Comparison of ENCODE assay signal across 15 cellular contexts in genomic region chr14:69620981-69621380, GRCh38. TPM values are rescaled to one million over a fixed set of nuclear protein-coding genes. Genes with fewer than 3 reads are reported as not detected.
DNase-seq lines count a peak whose midpoint lies in the region; ATAC-seq and TF ChIP-seq lines count a peak whose summit lies in the region.
"Had no signal": no experiment of that assay in that cellular context is flagged by ENCODE, and none has a peak within 500 bp of the region (broad histone marks: within the 10 kb centered on the region; RNA-seq: fewer than 3 reads in every experiment).

No MANE protein-coding gene starts in this region.

- peaks cover 95% of the 10 kb centered on the region for H3K4me1 Mint-ChIP-seq in activated T-cell treated with anti-CD3 and anti-CD28 coated beads, Interleukin-2, amount 50 U/mL, for 4 hours (ENCODE audit: low read depth)

- TF ChIP-seq POLR2A in gastroesophageal sphincter (IDR thresholded peaks at IDR 0.05) = no peak

- peaks cover 25% of the 10 kb centered on the region for H4K20me1 ChIP-seq in SU-DHL-6 (ENCODE audit: low read depth, low read length)
- peaks cover 81% of the 10 kb centered on the region for H4K20me1 ChIP-seq in smooth muscle cell (ENCODE audit: low read depth)

- H3K4me2 ChIP-seq in SU-DHL-6 (ENCODE audit: low read depth, low read length, poor library complexity, severe bottlenecking) (no peak overlapping the region), smooth muscle cell (peak overlapping the region; percentile 48)

- H3K27me3 ChIP-seq in SU-DHL-6 (ENCODE audit: low read length) (no peaks in the 10 kb centered on the region), gastroesophageal sphincter (no peaks in the 10 kb centered on the region), smooth muscle cell (ENCODE audit: low read depth) (no peaks in the 10 kb centered on the region)
- H3K27me3 ChIP-seq: transverse colon had no signal

- no peak for TF ChIP-seq EP300 in gastroesophageal sphincter (IDR thresholded peaks at IDR 0.05)

- TF ChIP-seq CTCF in SU-DHL-6 (IDR thresholded peaks at IDR 0.05; ENCODE audit: insufficient read depth, low read length, poor library complexity, severe bottlenecking) = no peak
- TF ChIP-seq CTCF in gastroesophageal sphincter (IDR thresholded peaks at IDR 0.05) = no peak
- no peak for TF ChIP-seq CTCF in smooth muscle cell (IDR thresholded peaks at IDR 0.05; ENCODE audit: borderline replicate concordance, insufficient read depth, poor library complexity, severe bottlenecking)

- CTCF ChIA-PET in HEK293T (lab: Yijun Ruan, JAX) = no interaction called here

- H3K27me3 Mint-ChIP-seq in activated T-cell treated with anti-CD3 and anti-CD28 coated beads, Interleukin-2, amount 50 U/mL, for 4 hours (ENCODE audit: low read depth) = no peaks in the 10 kb centered on the region

- POLR2A ChIA-PET in HEK293T (lab: Yijun Ruan, JAX) = no interaction called here

- peak overlapping the region; percentile 73 for H3K4me3 Mint-ChIP-seq in activated T-cell treated with anti-CD3 and anti-CD28 coated beads, Interleukin-2, amount 50 U/mL, for 4 hours

- DNase-seq in activated T-cell treated with anti-CD3 and anti-CD28 coated beads, Interleukin-2, amount 50 U/mL, for 4 hours = no peak
- no peak for DNase-seq in activated T-cell treated with anti-CD3 and anti-CD28 coated beads, Interleukin-2, amount 50 U/mL, for 1 hour
- no peak for DNase-seq in smooth muscle cell (lab: John Stamatoyannopoulos, UW; ENCODE audit: unreplicated experiment)
- no peak for DNase-seq in GM19240 (ENCODE audit: insufficient read length, low spot score)
- DNase-seq in HEK293T (ENCODE audit: extremely low spot score) = no peak
- DNase-seq in NCI-H1048 (lab: John Stamatoyannopoulos, UW) = no peak
- DNase-seq: left ventricle myocardium superior, MM.1S, NCI-H2029, NCI-H524 treated with DMSO at 0.1 percent for 48 hours, RPMI8226, transverse colon had no signal

- peaks cover 100% of the 10 kb centered on the region for H3K79me2 ChIP-seq in SU-DHL-6 (ENCODE audit: insufficient read depth, low read length)
- peaks cover 91% of the 10 kb centered on the region for H3K79me2 ChIP-seq in smooth muscle cell (ENCODE audit: low read depth)

- no peak for ATAC-seq in activated T-cell treated with anti-CD3 and anti-CD28 coated beads, Interleukin-2, amount 50 U/mL, for 4 hours
- no peak for ATAC-seq in gastroesophageal sphincter
- ATAC-seq: left ventricle myocardium superior, sciatic nerve had no signal

- H3K36me3 Mint-ChIP-seq in activated T-cell treated with anti-CD3 and anti-CD28 coated beads, Interleukin-2, amount 50 U/mL, for 4 hours (ENCODE audit: insufficient read depth) = peaks cover 18% of the 10 kb centered on the region

- H3K9me3 ChIP-seq in SU-DHL-6 (ENCODE audit: insufficient read depth, low read length) = no peaks in the 10 kb centered on the region
- H3K9me3 ChIP-seq in gastroesophageal sphincter = no peaks in the 10 kb centered on the region
- no peaks in the 10 kb centered on the region for H3K9me3 ChIP-seq in smooth muscle cell (replicated peaks; ENCODE audit: low read depth)
- H3K9me3 ChIP-seq: transverse colon had no signal

- H3F3A ChIP-seq in SU-DHL-6 (ENCODE audit: insufficient read depth) = peaks cover 6% of the 10 kb centered on the region; the same call in 1 of the 2 replicates
- H3F3A ChIP-seq in smooth muscle cell (ENCODE audit: low read depth) = peaks cover 20% of the 10 kb centered on the region

- H3K9me2 ChIP-seq in SU-DHL-6 (replicated peaks; ENCODE audit: insufficient read depth, low read length) = no peaks in the 10 kb centered on the region

- H3K27ac ChIP-seq in SU-DHL-6 (ENCODE audit: low read depth, low read length) (peak overlapping the region; percentile 3; the same call in 1 of the 2 replicates), gastroesophageal sphincter (peak overlapping the region in 3 of 4 donors; percentile 31 to 99 (median 99)), smooth muscle cell (ENCODE audit: low read depth) (peak overlapping the region; percentile 87)
- H3K27ac ChIP-seq: transverse colon had no signal

- H2AFZ ChIP-seq in SU-DHL-6 (ENCODE audit: low read depth, low read length, severe bottlenecking) (no peak overlapping the region), smooth muscle cell (ENCODE audit: low read depth) (no peak overlapping the region)

- peaks cover 5% of the 10 kb centered on the region; the same call in 1 of the 2 replicates for H3K36me3 ChIP-seq in SU-DHL-6 (ENCODE audit: low read length)
- H3K36me3 ChIP-seq in gastroesophageal sphincter = no peaks in the 10 kb centered on the region
- no peaks in the 10 kb centered on the region for H3K36me3 ChIP-seq in smooth muscle cell (ENCODE audit: low read depth)
- H3K36me3 ChIP-seq: transverse colon had no signal

- WGBS in gastroesophageal sphincter (ENCODE audit: low coverage in 1 of 2), 2 donors = 73 to 93% methylated on average over 2 of the region's 2 CpGs
- WGBS in smooth muscle cell (ENCODE audit: low lambda C conversion rate) = 90% methylated on average over 2 of the region's 2 CpGs

- no peaks in the 10 kb centered on the region for H3K9me3 Mint-ChIP-seq in activated T-cell treated with anti-CD3 and anti-CD28 coated beads, Interleukin-2, amount 50 U/mL, for 4 hours

- H3K4me1 ChIP-seq in gastroesophageal sphincter = peaks cover 35 to 100% (median 60%) of the 10 kb centered on the region in 3 donors
- H3K4me1 ChIP-seq in smooth muscle cell (ENCODE audit: low read depth) = peaks cover 42% of the 10 kb centered on the region

- H3K9ac ChIP-seq in SU-DHL-6 (ENCODE audit: low read length) (no peak overlapping the region), smooth muscle cell (ENCODE audit: low read depth) (peak overlapping the region; percentile 52)

- H3K4me3 ChIP-seq in SU-DHL-6 (ENCODE audit: insufficient read depth, low read length, poor library complexity, severe bottlenecking) (no peak overlapping the region), gastroesophageal sphincter (no peak overlapping the region), smooth muscle cell (no peak overlapping the region)
- H3K4me3 ChIP-seq: transverse colon had no signal

TF ChIP-seq in HEK293T, 16 proteins besides CTCF, POLR2A, EP300 and RAD21:
- no peak for TF ChIP-seq HDGF (IDR thresholded peaks at IDR 0.05; ENCODE audit: borderline replicate concordance)
- no peak for TF ChIP-seq L3MBTL2 (conservative IDR thresholded peaks at IDR 0.05)
- no peak for TF ChIP-seq LEF1 (IDR thresholded peaks at IDR 0.05; ENCODE audit: borderline replicate concordance)
- no peak for TF ChIP-seq ZNF384 (IDR thresholded peaks at IDR 0.05)
- no peak for TF ChIP-seq PKNOX1 (IDR thresholded peaks at IDR 0.05)
- TF ChIP-seq FOXA1 (IDR thresholded peaks at IDR 0.05) = no peak
- TF ChIP-seq ELF4 (IDR thresholded peaks at IDR 0.05) = no peak
- TF ChIP-seq CTBP1 (IDR thresholded peaks at IDR 0.05; ENCODE audit: borderline replicate concordance) = no peak
- TF ChIP-seq NFRKB (IDR thresholded peaks at IDR 0.05) = no peak
- no peak for TF ChIP-seq BHLHE40 (IDR thresholded peaks at IDR 0.05; ENCODE audit: borderline replicate concordance)
TF ChIP-seq in HEK293T: peak in this region for 0.

RNA-seq across cellular contexts. Expression of gene SUSD6, which starts 9.6 kb away (rescaled TPM):
- 100 to 1,000 TPM in 2 of 3 donors, 10 to 100 TPM in 1; 97.4 to 108 (median 103) TPM for total RNA-seq in activated T-cell treated with anti-CD3 and anti-CD28 coated beads, Interleukin-2, amount 50 U/mL, for 4 hours
- 10 to 100 TPM; 24.4 to 40.6 (median 38.5) TPM for total RNA-seq in gastroesophageal sphincter
- 20.3 and 25.9 TPM in 2 replicates for total RNA-seq in smooth muscle cell
- 14.4 and 15.8 TPM in 2 replicates for polyA plus RNA-seq in smooth muscle cell

RNA-seq across cellular contexts. Expression of gene CCDC177, which starts 46.3 kb away (rescaled TPM):
- under 1 TPM in 1 of 3 donors, not detected in 2; 0.05 TPM for total RNA-seq in activated T-cell treated with anti-CD3 and anti-CD28 coated beads, Interleukin-2, amount 50 U/mL, for 4 hours
- total RNA-seq in gastroesophageal sphincter = not detected
- not detected in 2 replicates for total RNA-seq in smooth muscle cell
- not detected in 2 replicates for polyA plus RNA-seq in smooth muscle cell
- total RNA-seq: left ventricle myocardium superior, sciatic nerve, transverse colon had no signal

Comparison
In these comparisons a context has a peak if more than half of its experiments do, and no peak if none do; other contexts are left out.
1. H3K27ac ChIP-seq: peak in every context shown above with its lines; median percentile 99 in gastroesophageal sphincter; 87 in smooth muscle cell; 3 in SU-DHL-6.